1 cellular context compared by ENCODE assay signal in genomic region chr6:49565855-49566254, GRCh38.
A peak's percentile ranks its signal among the peaks of the same experiment; 100 is the strongest.
TF ChIP-seq lines count a peak whose summit lies in the region.

No MANE protein-coding gene starts in this region.

TF ChIP-seq in HepG2, 621 proteins besides CTCF, POLR2A, EP300 and RAD21 (continued from another document):
- 0 out of 2 replicates have a peak, but pooled peaks have one; percentile 9 for TF ChIP-seq ZBTB33 (CRISPR knock-in tag; IDR thresholded peaks at IDR 0.05)
- TF ChIP-seq, protein P1, sequence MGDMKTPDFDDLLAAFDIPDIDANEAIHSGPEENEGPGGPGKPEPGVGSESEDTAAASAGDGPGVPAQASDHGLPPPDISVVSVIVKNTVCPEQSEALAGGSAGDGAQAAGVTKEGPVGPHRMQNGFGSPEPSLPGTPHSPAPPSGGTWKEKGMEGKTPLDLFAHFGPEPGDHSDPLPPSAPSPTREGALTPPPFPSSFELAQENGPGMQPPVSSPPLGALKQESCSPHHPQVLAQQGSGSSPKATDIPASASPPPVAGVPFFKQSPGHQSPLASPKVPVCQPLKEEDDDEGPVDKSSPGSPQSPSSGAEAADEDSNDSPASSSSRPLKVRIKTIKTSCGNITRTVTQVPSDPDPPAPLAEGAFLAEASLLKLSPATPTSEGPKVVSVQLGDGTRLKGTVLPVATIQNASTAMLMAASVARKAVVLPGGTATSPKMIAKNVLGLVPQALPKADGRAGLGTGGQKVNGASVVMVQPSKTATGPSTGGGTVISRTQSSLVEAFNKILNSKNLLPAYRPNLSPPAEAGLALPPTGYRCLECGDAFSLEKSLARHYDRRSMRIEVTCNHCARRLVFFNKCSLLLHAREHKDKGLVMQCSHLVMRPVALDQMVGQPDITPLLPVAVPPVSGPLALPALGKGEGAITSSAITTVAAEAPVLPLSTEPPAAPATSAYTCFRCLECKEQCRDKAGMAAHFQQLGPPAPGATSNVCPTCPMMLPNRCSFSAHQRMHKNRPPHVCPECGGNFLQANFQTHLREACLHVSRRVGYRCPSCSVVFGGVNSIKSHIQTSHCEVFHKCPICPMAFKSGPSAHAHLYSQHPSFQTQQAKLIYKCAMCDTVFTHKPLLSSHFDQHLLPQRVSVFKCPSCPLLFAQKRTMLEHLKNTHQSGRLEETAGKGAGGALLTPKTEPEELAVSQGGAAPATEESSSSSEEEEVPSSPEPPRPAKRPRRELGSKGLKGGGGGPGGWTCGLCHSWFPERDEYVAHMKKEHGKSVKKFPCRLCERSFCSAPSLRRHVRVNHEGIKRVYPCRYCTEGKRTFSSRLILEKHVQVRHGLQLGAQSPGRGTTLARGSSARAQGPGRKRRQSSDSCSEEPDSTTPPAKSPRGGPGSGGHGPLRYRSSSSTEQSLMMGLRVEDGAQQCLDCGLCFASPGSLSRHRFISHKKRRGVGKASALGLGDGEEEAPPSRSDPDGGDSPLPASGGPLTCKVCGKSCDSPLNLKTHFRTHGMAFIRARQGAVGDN (CRISPR knock-in tag; IDR thresholded peaks at IDR 0.05): peak; percentile 25; the same call in 1 of the 2 replicates
- TF ChIP-seq HOMEZ (CRISPR knock-in tag; IDR thresholded peaks at IDR 0.05; ENCODE audit: low read depth): 0 out of 2 replicates have a peak, but pooled peaks have one; percentile 42
- TF ChIP-seq CCAR2 (optimal IDR thresholded peaks at IDR 0.05; ENCODE audit: low read depth, low read length): no peak
- TF ChIP-seq FOSL2 (CRISPR knock-in tag; IDR thresholded peaks at IDR 0.05): peak; percentile 86
- TF ChIP-seq MED13 (CRISPR knock-in tag; IDR thresholded peaks at IDR 0.05): no peak
- no peak for TF ChIP-seq NR2F2 (IDR thresholded peaks at IDR 0.05; ENCODE audit: borderline replicate concordance, low read depth)
- 0 out of 2 replicates have a peak, but pooled peaks have one; percentile 20 for TF ChIP-seq SAP130 (CRISPR knock-in tag; IDR thresholded peaks at IDR 0.05; ENCODE audit: low read depth)
- TF ChIP-seq ETV5 (CRISPR knock-in tag; IDR thresholded peaks at IDR 0.05; ENCODE audit: borderline replicate concordance): peak; percentile 89
- peak; percentile 39; the same call in 1 of the 2 replicates for TF ChIP-seq RARA (CRISPR knock-in tag; IDR thresholded peaks at IDR 0.05)
- TF ChIP-seq ZNF644 (CRISPR knock-in tag; IDR thresholded peaks at IDR 0.05; ENCODE audit: low read depth): 0 out of 2 replicates have a peak, but pooled peaks have one; percentile 32
- TF ChIP-seq ZNF335 (CRISPR knock-in tag; IDR thresholded peaks at IDR 0.05): 0 out of 2 replicates have a peak, but pooled peaks have one; percentile 35
- peak; percentile 21; the same call in 1 of the 2 replicates for TF ChIP-seq GABPA (IDR thresholded peaks at IDR 0.05; ENCODE audit: low read depth, low read length)
- peak; percentile 84 for TF ChIP-seq GABPA (CRISPR knock-in tag; IDR thresholded peaks at IDR 0.05; ENCODE audit: low read depth)
- TF ChIP-seq FOSL1 (CRISPR knock-in tag; IDR thresholded peaks at IDR 0.05; ENCODE audit: borderline replicate concordance): peak; percentile 63; the same call in 1 of the 2 replicates
